Comparison of ENCODE assay signal across 10 cellular contexts in the genomic region with DNA sequence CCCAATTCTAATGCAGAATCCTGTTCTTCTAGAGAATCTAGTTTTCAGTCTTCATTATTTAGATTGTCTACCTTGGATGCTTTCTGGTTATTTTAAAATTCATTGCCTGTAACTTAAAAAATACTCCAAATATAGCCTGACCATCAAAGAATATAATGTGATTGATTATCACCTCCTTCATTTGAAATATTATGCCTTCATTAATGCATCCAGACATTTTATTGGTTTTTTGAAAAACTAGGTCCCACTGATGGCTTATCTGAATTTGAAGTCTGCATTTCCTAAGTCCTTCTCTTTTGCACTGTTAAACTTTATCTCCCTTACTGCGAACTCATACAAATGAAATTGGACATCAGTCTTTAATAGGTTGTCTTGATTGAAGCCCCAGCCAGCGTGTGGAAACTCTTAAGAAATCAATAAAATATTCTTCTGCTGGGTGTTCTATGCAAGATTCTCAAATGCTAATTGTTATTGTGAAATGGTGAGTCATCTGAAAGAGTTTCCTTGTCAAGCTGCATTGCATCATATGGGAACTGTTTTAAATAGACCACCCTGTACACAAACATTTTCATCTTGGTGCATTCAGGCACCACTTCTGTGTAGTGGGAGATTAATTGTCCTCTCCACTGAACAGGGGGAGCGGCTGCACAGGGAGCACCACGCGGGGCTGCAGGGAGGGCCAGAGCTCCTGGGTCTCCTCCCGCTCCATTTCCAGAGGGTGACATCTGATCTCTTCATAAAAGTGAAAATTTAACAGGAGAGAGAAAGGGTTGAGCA.
A peak's percentile ranks its signal among the peaks of the same experiment; 100 is the strongest.
DNase-seq lines count a peak whose midpoint lies in the region; TF ChIP-seq lines count a peak whose summit lies in the region.
"Had no signal": no experiment of that assay in that cellular context is flagged by ENCODE, and none has a peak within 500 bp of the region (broad histone marks: within the 10 kb centered on the region; RNA-seq: fewer than 3 reads in every experiment).

No MANE protein-coding gene starts in this region.

- H3K4me2 ChIP-seq in smooth muscle cell: no peak overlapping the region

- H3K9ac ChIP-seq in smooth muscle cell (ENCODE audit: low read depth): no peak overlapping the region

- no peaks in the 10 kb centered on the region for H3K36me3 Mint-ChIP-seq in endothelial cell (ENCODE audit: low read depth, unreplicated experiment)

- H3K9me3 Mint-ChIP-seq in endothelial cell (ENCODE audit: unreplicated experiment): no peaks in the 10 kb centered on the region

- peaks cover 4% of the 10 kb centered on the region for H3K4me1 ChIP-seq in smooth muscle cell (ENCODE audit: low read depth)

- H3K4me1 Mint-ChIP-seq in endothelial cell (ENCODE audit: unreplicated experiment): peaks cover 13% of the 10 kb centered on the region

- DNase-seq in SKM-1 treated with dmso at 0.1 percent for 144 hours (lab: John Stamatoyannopoulos, UW; ENCODE audit: unreplicated experiment) (peak; percentile 34), SKM-1 (lab: John Stamatoyannopoulos, UW; ENCODE audit: unreplicated experiment) (no peak), RPMI7951 (ENCODE audit: low read depth) (peak; percentile 58), fibroblast of the aortic adventitia (ENCODE audit: low read depth) (peak; percentile 79), smooth muscle cell (lab: John Stamatoyannopoulos, UW; ENCODE audit: unreplicated experiment) (no peak), GDM1 (lab: John Stamatoyannopoulos, UW) (no peak), endothelial cell (ENCODE audit: low spot score) (no peak), T-helper 2 cell (no peak)
- DNase-seq: activated T-cell treated with anti-CD3 and anti-CD28 coated beads, Interleukin-2, amount 50 U/mL, for 48 hours had no signal

- H3K27ac ChIP-seq in smooth muscle cell (ENCODE audit: low read depth): no peak overlapping the region
- H3K27ac ChIP-seq: skin epidermis had no signal

- H3F3A ChIP-seq in smooth muscle cell (ENCODE audit: low read depth): no peaks in the 10 kb centered on the region

- no peaks in the 10 kb centered on the region for H3K36me3 ChIP-seq in smooth muscle cell (ENCODE audit: low read depth)

- no peaks in the 10 kb centered on the region for H3K27me3 ChIP-seq in smooth muscle cell (ENCODE audit: low read depth)

- no peaks in the 10 kb centered on the region for H3K79me2 ChIP-seq in smooth muscle cell (ENCODE audit: low read depth)

- peaks cover 2% of the 10 kb centered on the region for H3K27me3 Mint-ChIP-seq in endothelial cell (ENCODE audit: unreplicated experiment)

- no peak overlapping the region for H3K4me3 Mint-ChIP-seq in endothelial cell (ENCODE audit: unreplicated experiment)

- no peaks in the 10 kb centered on the region for H4K20me1 ChIP-seq in smooth muscle cell (ENCODE audit: low read depth)

- H2AFZ ChIP-seq in smooth muscle cell (ENCODE audit: low read depth): peak overlapping the region; percentile 17

- no peak overlapping the region for H3K4me3 ChIP-seq in fibroblast of the aortic adventitia (ENCODE audit: low read depth, low read length)
- H3K4me3 ChIP-seq in smooth muscle cell: no peak overlapping the region
- H3K4me3 ChIP-seq: skin epidermis had no signal

- TF ChIP-seq CTCF in fibroblast of the aortic adventitia (IDR thresholded peaks at IDR 0.05; ENCODE audit: insufficient read depth, low read length) (no peak), smooth muscle cell (IDR thresholded peaks at IDR 0.05; ENCODE audit: borderline replicate concordance, insufficient read depth, poor library complexity, severe bottlenecking) (no peak), endothelial cell (IDR thresholded peaks at IDR 0.05; ENCODE audit: unreplicated experiment) (no peak)

- H3K9me3 ChIP-seq in smooth muscle cell (replicated peaks; ENCODE audit: low read depth): no peaks in the 10 kb centered on the region

- H3K27ac Mint-ChIP-seq in endothelial cell (ENCODE audit: unreplicated experiment): no peak overlapping the region

- WGBS in smooth muscle cell (ENCODE audit: low lambda C conversion rate): 79% methylated on average over 6 of the region's 6 CpGs

Comparison
In these comparisons a context has a peak if more than half of its experiments do, and no peak if none do; other contexts are left out.
1. DNase-seq: peak in SKM-1 treated with dmso at 0.1 percent for 144 hours (single experiment), RPMI7951 (single experiment) and fibroblast of the aortic adventitia (single experiment); none in SKM-1 (single experiment), smooth muscle cell (single experiment), GDM1 (single experiment), endothelial cell (single experiment) and T-helper 2 cell (0 of 5).